20 cellular contexts compared by ENCODE assay signal in genomic region chr9:34558911-34559615, GRCh38. TPM values are rescaled to one million over a fixed set of nuclear protein-coding genes. Genes with fewer than 3 reads are reported as not detected.
DNase-seq lines count a peak whose midpoint lies in the region; ATAC-seq and TF ChIP-seq lines count a peak whose summit lies in the region.
"Had no signal": no experiment of that assay in that cellular context is flagged by ENCODE, and none has a peak within 500 bp of the region (broad histone marks: within the 10 kb centered on the region; RNA-seq: fewer than 3 reads in every experiment).

No MANE protein-coding gene starts in this region.

- H3K4me3 Mint-ChIP-seq in neural crest cell = peak overlapping the region; percentile 54
- H3K4me3 Mint-ChIP-seq: IgD-negative memory B cell; stimulated activated naive B cell treated with anti-CD40 and anti-IgM and Interleukin-4, amounts not matched to agents 10 μg/mL and 1 μg/mL and 100 μg/mL, for 72 hours had no signal

- H3K4me1 Mint-ChIP-seq in neural crest cell = peaks cover 63% of the 10 kb centered on the region

- 56 to 59% methylated on average over 18 of the region's 18 CpGs for WGBS in aorta, 2 donors

- H3K9me3 ChIP-seq in aorta (ENCODE audit: control insufficient read depth, low read length) = peaks cover 2% of the 10 kb centered on the region
- H3K9me3 ChIP-seq: right lobe of liver had no signal

- H3K27me3 Mint-ChIP-seq in neural crest cell (ENCODE audit: low read depth) = no peaks in the 10 kb centered on the region

- peaks cover 4% of the 10 kb centered on the region for H3K9me3 Mint-ChIP-seq in neural crest cell
- H3K9me3 Mint-ChIP-seq: stimulated activated naive B cell treated with anti-CD40 and anti-IgM and Interleukin-4, amounts not matched to agents 10 μg/mL and 1 μg/mL and 100 μg/mL, for 72 hours had no signal

- TF ChIP-seq CTCF in neural crest cell (conservative IDR thresholded peaks at IDR 0.05) = no peak

- peak; percentile 26 for ATAC-seq in Right ventricle myocardium superior (ENCODE audit: poor library complexity)
- ATAC-seq in aorta (ENCODE audit: low FRiP score) = no peak
- ATAC-seq in GM18868 (IDR thresholded peaks at IDR 0.05; ENCODE audit: unreplicated experiment) = no peak
- ATAC-seq in HG02884 (IDR thresholded peaks at IDR 0.05; ENCODE audit: unreplicated experiment) = no peak
- ATAC-seq: stimulated activated naive B cell treated with anti-CD40 and anti-IgM and Interleukin-4, amounts not matched to agents 10 μg/mL and 1 μg/mL and 100 μg/mL, for 72 hours had no signal

- no peaks in the 10 kb centered on the region for H3K4me1 ChIP-seq in aorta (ENCODE audit: control insufficient read depth in 1 of 2, insufficient read depth in 2 of 2, low read length in 2 of 2)

- H3K27ac Mint-ChIP-seq in neural crest cell (ENCODE audit: unreplicated experiment) = no peak overlapping the region
- H3K27ac Mint-ChIP-seq: stimulated activated naive B cell treated with anti-CD40 and anti-IgM and Interleukin-4, amounts not matched to agents 10 μg/mL and 1 μg/mL and 100 μg/mL, for 72 hours had no signal

- intact Hi-C loops in Right ventricle myocardium superior (cut with DNase I) (no loop called here), cardiac septum (cut with DNase I) (no loop called here), aorta (cut with DNase I) (loop anchor here in 1 of 2 donors (2.0 kb wide), 1 partner anchor 32 kb away; no protein-coding TSS in a partner anchor)

- H3K36me3 Mint-ChIP-seq in neural crest cell (ENCODE audit: low read depth) = peaks cover 25% of the 10 kb centered on the region
- H3K36me3 Mint-ChIP-seq: IgD-negative memory B cell; stimulated activated naive B cell treated with anti-CD40 and anti-IgM and Interleukin-4, amounts not matched to agents 10 μg/mL and 1 μg/mL and 100 μg/mL, for 72 hours had no signal

- H3K36me3 ChIP-seq in aorta (ENCODE audit: control insufficient read depth in 1 of 2, insufficient read depth in 2 of 2, low read length in 1 of 2) = no peaks in the 10 kb centered on the region
- H3K36me3 ChIP-seq: right lobe of liver had no signal

- no peak overlapping the region for H3K4me3 ChIP-seq in aorta (ENCODE audit: low read length in 2 of 2)
- H3K4me3 ChIP-seq: right lobe of liver had no signal

- H3K27me3 ChIP-seq in aorta (ENCODE audit: control insufficient read depth in 1 of 2, insufficient read depth in 2 of 2, low read length in 1 of 2) = no peaks in the 10 kb centered on the region
- H3K27me3 ChIP-seq: right lobe of liver had no signal

- no peak overlapping the region for H3K27ac ChIP-seq in aorta (ENCODE audit: low read depth in 1 of 2, low read length in 2 of 2)
- H3K27ac ChIP-seq: right lobe of liver had no signal

- DNase-seq in Right ventricle myocardium superior (no peak), cardiac septum (ENCODE audit: low spot score) (no peak), cerebellar cortex (ENCODE audit: low spot score) (peak; percentile 43), neural crest cell (ENCODE audit: low read depth, low spot score) (no peak), aorta (peak; percentile 43 to 44)
- DNase-seq in activated T-cell treated with anti-CD3 and anti-CD28 coated beads, Interleukin-2, amount 50 U/mL, for 48 hours = no peak
- DNase-seq: activated CD4-positive, alpha-beta T cell treated with anti-CD3 and anti-CD28 coated beads, Interleukin-2, amount 50 U/mL, for 48 hours; amniotic stem cell; dermis blood vessel endothelial cell; GF-D8; NCI-H1105; stimulated activated naive B cell treated with anti-CD40 and anti-IgM and Interleukin-4, amounts not matched to agents 10 μg/mL and 1 μg/mL and 100 μg/mL, for 72 hours had no signal

RNA-seq across cellular contexts. Expression of gene CNTFR, which starts 30.5 kb away (rescaled TPM):
- 7.8 TPM for total RNA-seq in Right ventricle myocardium superior
- total RNA-seq in cardiac septum = 1.1 TPM
- 112 and 115 TPM in 2 replicates for total RNA-seq in neural crest cell
- total RNA-seq in aorta = 1 to 10 TPM; 4.2 to 9.9 TPM
- polyA plus RNA-seq in aorta = 1 to 10 TPM in 1 of 2 donors, under 1 TPM in 1; 0.10 to 1.4 TPM
- total RNA-seq: dermis blood vessel endothelial cell, fibroblast of lung, NCI-H460, RPMI7951 had no signal
- polyA plus RNA-seq: AG04450, fibroblast of lung, IgD-negative memory B cell had no signal

RNA-seq across cellular contexts. Expression of gene ENHO, which starts 36.3 kb away (rescaled TPM):
- 0.48 TPM for total RNA-seq in Right ventricle myocardium superior
- total RNA-seq in cardiac septum = 1.3 TPM
- 12.0 and 13.2 TPM in 2 replicates for total RNA-seq in neural crest cell
- total RNA-seq in aorta = not detected
- polyA plus RNA-seq in aorta = not detected
- total RNA-seq: dermis blood vessel endothelial cell, fibroblast of lung, NCI-H460 had no signal
- polyA plus RNA-seq: AG04450, fibroblast of lung, IgD-negative memory B cell had no signal

RNA-seq across cellular contexts. Expression of gene RPP25L, which starts 52.8 kb away (rescaled TPM):
- total RNA-seq in Right ventricle myocardium superior (43.4 TPM), cardiac septum (39.4 TPM), neural crest cell (22.7 and 23.8 TPM in 2 replicates), aorta (1 to 10 TPM; 6.0 to 9.8 TPM)
- 10 to 100 TPM; 16.2 to 17.3 TPM for polyA plus RNA-seq in aorta

Comparison
In these comparisons a context has a peak if more than half of its experiments do, and no peak if none do; other contexts are left out.
1. DNase-seq: peak in cerebellar cortex (single experiment) and aorta (2 of 2); none in Right ventricle myocardium superior (single experiment), cardiac septum (single experiment), neural crest cell (single experiment) and activated T-cell treated with anti-CD3 and anti-CD28 coated beads, Interleukin-2, amount 50 U/mL, for 48 hours (0 of 2).
2. RNA of gene CNTFR, which starts 30.5 kb away (total RNA-seq): 112 to 115 TPM in neural crest cell; 4.2 to 9.9 TPM in aorta, 7.8 TPM in Right ventricle myocardium superior (single experiment) and 1.1 TPM in cardiac septum (single experiment); every median in the first group is over 10 times any median in the second.